ENCODE assay signal across 2 cellular contexts in the genomic region with DNA sequence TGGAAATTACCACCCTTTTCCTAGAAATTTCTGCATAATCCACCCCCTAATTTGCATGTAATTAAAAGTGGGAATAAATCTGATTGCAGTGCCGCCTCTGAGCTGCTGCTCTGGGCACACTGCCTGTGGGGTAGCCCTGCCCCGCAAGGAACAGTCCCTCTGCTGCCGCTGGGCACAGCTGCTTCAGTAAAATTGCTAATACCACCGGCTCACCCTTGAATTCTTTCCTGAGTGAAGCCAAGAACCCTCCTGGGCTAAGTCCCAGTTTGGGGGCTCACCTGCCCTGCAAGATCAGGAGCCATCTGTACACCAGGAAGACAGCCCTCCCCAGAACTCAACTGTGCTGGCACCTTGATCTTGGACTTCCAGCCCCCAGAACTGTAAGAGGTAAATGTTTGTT.
TF ChIP-seq lines count a peak whose summit lies in the region.

No MANE protein-coding gene starts in this region.

TF ChIP-seq in HEK293, 187 proteins besides CTCF, POLR2A, EP300 and RAD21:
- TF ChIP-seq ZNF138 (tag by site-specific recombination; IDR thresholded peaks at IDR 0.05; ENCODE audit: borderline replicate concordance): no peak
- TF ChIP-seq, protein P1, sequence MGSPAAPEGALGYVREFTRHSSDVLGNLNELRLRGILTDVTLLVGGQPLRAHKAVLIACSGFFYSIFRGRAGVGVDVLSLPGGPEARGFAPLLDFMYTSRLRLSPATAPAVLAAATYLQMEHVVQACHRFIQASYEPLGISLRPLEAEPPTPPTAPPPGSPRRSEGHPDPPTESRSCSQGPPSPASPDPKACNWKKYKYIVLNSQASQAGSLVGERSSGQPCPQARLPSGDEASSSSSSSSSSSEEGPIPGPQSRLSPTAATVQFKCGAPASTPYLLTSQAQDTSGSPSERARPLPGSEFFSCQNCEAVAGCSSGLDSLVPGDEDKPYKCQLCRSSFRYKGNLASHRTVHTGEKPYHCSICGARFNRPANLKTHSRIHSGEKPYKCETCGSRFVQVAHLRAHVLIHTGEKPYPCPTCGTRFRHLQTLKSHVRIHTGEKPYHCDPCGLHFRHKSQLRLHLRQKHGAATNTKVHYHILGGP (tag by site-specific recombination; IDR thresholded peaks at IDR 0.05): no peak
- TF ChIP-seq, protein P2, sequence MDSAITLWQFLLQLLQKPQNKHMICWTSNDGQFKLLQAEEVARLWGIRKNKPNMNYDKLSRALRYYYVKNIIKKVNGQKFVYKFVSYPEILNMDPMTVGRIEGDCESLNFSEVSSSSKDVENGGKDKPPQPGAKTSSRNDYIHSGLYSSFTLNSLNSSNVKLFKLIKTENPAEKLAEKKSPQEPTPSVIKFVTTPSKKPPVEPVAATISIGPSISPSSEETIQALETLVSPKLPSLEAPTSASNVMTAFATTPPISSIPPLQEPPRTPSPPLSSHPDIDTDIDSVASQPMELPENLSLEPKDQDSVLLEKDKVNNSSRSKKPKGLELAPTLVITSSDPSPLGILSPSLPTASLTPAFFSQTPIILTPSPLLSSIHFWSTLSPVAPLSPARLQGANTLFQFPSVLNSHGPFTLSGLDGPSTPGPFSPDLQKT (IDR thresholded peaks at IDR 0.05; ENCODE audit: borderline replicate concordance, low read depth, low read length): no peak
- TF ChIP-seq, protein P3, sequence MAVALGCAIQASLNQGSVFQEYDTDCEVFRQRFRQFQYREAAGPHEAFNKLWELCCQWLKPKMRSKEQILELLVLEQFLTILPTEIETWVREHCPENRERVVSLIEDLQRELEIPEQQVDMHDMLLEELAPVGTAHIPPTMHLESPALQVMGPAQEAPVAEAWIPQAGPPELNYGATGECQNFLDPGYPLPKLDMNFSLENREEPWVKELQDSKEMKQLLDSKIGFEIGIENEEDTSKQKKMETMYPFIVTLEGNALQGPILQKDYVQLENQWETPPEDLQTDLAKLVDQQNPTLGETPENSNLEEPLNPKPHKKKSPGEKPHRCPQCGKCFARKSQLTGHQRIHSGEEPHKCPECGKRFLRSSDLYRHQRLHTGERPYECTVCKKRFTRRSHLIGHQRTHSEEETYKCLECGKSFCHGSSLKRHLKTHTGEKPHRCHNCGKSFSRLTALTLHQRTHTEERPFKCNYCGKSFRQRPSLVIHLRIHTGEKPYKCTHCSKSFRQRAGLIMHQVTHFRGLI (tag by site-specific recombination; IDR thresholded peaks at IDR 0.05): 0 out of 2 replicates have a peak, but pooled peaks have one; percentile 16
- TF ChIP-seq, protein P4, sequence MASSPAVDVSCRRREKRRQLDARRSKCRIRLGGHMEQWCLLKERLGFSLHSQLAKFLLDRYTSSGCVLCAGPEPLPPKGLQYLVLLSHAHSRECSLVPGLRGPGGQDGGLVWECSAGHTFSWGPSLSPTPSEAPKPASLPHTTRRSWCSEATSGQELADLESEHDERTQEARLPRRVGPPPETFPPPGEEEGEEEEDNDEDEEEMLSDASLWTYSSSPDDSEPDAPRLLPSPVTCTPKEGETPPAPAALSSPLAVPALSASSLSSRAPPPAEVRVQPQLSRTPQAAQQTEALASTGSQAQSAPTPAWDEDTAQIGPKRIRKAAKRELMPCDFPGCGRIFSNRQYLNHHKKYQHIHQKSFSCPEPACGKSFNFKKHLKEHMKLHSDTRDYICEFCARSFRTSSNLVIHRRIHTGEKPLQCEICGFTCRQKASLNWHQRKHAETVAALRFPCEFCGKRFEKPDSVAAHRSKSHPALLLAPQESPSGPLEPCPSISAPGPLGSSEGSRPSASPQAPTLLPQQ (tag by site-specific recombination; IDR thresholded peaks at IDR 0.05): no peak
- TF ChIP-seq ZNF501 (tag by site-specific recombination; IDR thresholded peaks at IDR 0.05): no peak

TF ChIP-seq in K562, 482 proteins besides CTCF, POLR2A, EP300 and RAD21:
- TF ChIP-seq FOXP1 (CRISPR knock-in tag; IDR thresholded peaks at IDR 0.05) (no peak), NR4A1 (CRISPR knock-in tag; IDR thresholded peaks at IDR 0.05) (no peak), NR4A1 (tag; IDR thresholded peaks at IDR 0.05) (no peak), ZNF232 (CRISPR knock-in tag; IDR thresholded peaks at IDR 0.05) (no peak)
- TF ChIP-seq, protein P5, sequence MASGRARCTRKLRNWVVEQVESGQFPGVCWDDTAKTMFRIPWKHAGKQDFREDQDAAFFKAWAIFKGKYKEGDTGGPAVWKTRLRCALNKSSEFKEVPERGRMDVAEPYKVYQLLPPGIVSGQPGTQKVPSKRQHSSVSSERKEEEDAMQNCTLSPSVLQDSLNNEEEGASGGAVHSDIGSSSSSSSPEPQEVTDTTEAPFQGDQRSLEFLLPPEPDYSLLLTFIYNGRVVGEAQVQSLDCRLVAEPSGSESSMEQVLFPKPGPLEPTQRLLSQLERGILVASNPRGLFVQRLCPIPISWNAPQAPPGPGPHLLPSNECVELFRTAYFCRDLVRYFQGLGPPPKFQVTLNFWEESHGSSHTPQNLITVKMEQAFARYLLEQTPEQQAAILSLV (tag; IDR thresholded peaks at IDR 0.05): no peak
- TF ChIP-seq, protein P6, sequence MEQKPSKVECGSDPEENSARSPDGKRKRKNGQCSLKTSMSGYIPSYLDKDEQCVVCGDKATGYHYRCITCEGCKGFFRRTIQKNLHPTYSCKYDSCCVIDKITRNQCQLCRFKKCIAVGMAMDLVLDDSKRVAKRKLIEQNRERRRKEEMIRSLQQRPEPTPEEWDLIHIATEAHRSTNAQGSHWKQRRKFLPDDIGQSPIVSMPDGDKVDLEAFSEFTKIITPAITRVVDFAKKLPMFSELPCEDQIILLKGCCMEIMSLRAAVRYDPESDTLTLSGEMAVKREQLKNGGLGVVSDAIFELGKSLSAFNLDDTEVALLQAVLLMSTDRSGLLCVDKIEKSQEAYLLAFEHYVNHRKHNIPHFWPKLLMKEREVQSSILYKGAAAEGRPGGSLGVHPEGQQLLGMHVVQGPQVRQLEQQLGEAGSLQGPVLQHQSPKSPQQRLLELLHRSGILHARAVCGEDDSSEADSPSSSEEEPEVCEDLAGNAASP (IDR thresholded peaks at IDR 0.05): no peak
